ENCODE assay signal across 8 cellular contexts in genomic region chr12:120534203-120534702, GRCh38. TPM values are rescaled to one million over a fixed set of nuclear protein-coding genes. Genes with fewer than 3 reads are reported as not detected.
DNase-seq lines count a peak whose midpoint lies in the region; ATAC-seq, FAIRE-seq and TF ChIP-seq lines count a peak whose summit lies in the region.

RNF10 (plus strand) TSS chr12:120534356; CDS start chr12:120534812, 456 bp downstream.

- H3K4me1 Mint-ChIP-seq in activated B cell treated with CpG ODN at 0.5 μM for 24 hours = peaks cover 60% of the 10 kb centered on the region

- DNase-seq in NCI-H2227 (lab: John Stamatoyannopoulos, UW; ENCODE audit: unreplicated experiment) = peak; percentile 95
- peak; percentile 66 for DNase-seq in activated B cell treated with CpG ODN at 0.5 μM for 24 hours
- peak in 59 of 61 donors; percentile 3 to 88 (median 65) for DNase-seq in caudate nucleus (lab: John Stamatoyannopoulos, UW)
- peak; percentile 93 for DNase-seq in iPS-NIHi7 (ENCODE audit: extremely low spot score)

- peaks cover 19% of the 10 kb centered on the region for H3K36me3 Mint-ChIP-seq in activated B cell treated with CpG ODN at 0.5 μM for 24 hours (ENCODE audit: low read depth)

- CTCF ChIA-PET in activated B cell treated with CpG ODN at 0.5 μM for 24 hours (lab: Charles Lee) = interaction anchor here (1.0 kb wide), 1 partner anchor 129 kb away, joined by 3 read pairs; no protein-coding TSS in a partner anchor

- no peaks in the 10 kb centered on the region for H3K9me3 Mint-ChIP-seq in activated B cell treated with CpG ODN at 0.5 μM for 24 hours

- H3K4me3 Mint-ChIP-seq in activated B cell treated with CpG ODN at 0.5 μM for 24 hours = peak within 1 kb of the TSS; percentile 93

- H3K27ac Mint-ChIP-seq in activated B cell treated with CpG ODN at 0.5 μM for 24 hours = peak within 1 kb of the TSS; percentile 91

- H3K27ac ChIP-seq in caudate nucleus (ENCODE audit: low read depth, low read length) (peak within 1 kb of the TSS; percentile 92), skin epidermis (peak within 1 kb of the TSS; percentile 82 to 100 (median 96))

- POLR2A ChIA-PET in activated B cell treated with CpG ODN at 0.5 μM for 24 hours (lab: Charles Lee) = interaction anchor here (1.1 to 1.9 kb wide), 7 partner anchors 9 to 1966 kb away, joined by 3 to 13 read pairs (median 7); partner anchors contain the start of genes POP5, RNU4-1, RNU4-2 and RPLP0

- peak; percentile 76 for FAIRE-seq in A204.1 (lab: Jason Lieb, UNC)

- ATAC-seq in GM18858 (IDR thresholded peaks at IDR 0.05; ENCODE audit: unreplicated experiment) (peak; percentile 43), HG03135 (IDR thresholded peaks at IDR 0.05; ENCODE audit: unreplicated experiment) (peak; percentile 64), activated B cell treated with CpG ODN at 0.5 μM for 24 hours (ENCODE audit: low read depth) (peak; percentile 68)

- no peaks in the 10 kb centered on the region for H3K27me3 Mint-ChIP-seq in activated B cell treated with CpG ODN at 0.5 μM for 24 hours

- H3K4me3 ChIP-seq in skin epidermis = peak within 1 kb of the TSS; percentile 73 to 99 (median 92)

- intact Hi-C loops in activated B cell treated with CpG ODN at 0.5 μM for 24 hours (cut with micrococcal nuclease) = loop anchor here (1.0 to 2.0 kb wide), 5 partner anchors 38 to 178 kb away; partner anchors contain the start of genes DYNLL1, MLEC, POP5 and SRSF9

- no peak for TF ChIP-seq CTCF in activated B cell treated with CpG ODN at 0.5 μM for 24 hours (IDR thresholded peaks at IDR 0.05)

RNA-seq across cellular contexts. Expression of gene RNF10, which starts in this region (rescaled TPM):
- 180 and 200 TPM in 2 replicates for total RNA-seq in activated B cell treated with CpG ODN at 0.5 μM for 24 hours

Comparison
In these comparisons a context has a peak if more than half of its experiments do, and no peak if none do; other contexts are left out.
1. Peak in every context shown above with its lines: DNase-seq, ATAC-seq, H3K4me3 ChIP-seq and H3K27ac ChIP-seq.